1 cellular context compared by ENCODE assay signal in the genomic region with DNA sequence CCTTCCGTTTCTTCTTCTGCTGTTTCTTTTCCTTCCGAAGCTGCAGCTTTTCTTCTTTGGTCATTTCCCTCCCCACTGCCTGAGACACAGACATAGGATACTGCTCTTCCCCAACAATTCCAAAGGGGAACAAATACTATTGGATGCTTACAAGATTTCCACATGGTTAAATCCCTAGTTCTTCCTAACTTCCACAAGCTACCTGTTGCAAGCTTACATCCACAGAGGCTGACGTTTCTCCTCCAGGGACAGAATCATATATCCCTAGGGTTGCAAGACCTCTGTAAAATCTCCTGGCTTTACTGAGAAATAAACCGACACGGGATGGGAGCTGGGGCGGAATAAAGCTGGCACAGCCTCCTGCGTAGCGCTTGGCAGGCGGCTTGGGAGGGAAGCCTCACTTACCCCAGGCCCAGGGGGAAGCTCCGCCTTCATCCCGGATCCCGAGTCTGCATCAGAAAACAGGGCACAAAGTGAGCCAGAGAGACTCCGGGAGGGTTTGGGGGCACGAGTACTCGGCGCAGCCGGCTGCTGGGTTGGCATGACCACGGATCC.
TF ChIP-seq lines count a peak whose summit lies in the region.

No MANE protein-coding gene starts in this region.

TF ChIP-seq in HepG2, 621 proteins besides CTCF, POLR2A, EP300 and RAD21:
- peak; percentile 47 for TF ChIP-seq ZNF605 (CRISPR knock-in tag; IDR thresholded peaks at IDR 0.05)
- TF ChIP-seq NFE2L1 (CRISPR knock-in tag; IDR thresholded peaks at IDR 0.05; ENCODE audit: borderline replicate concordance) = peak; percentile 80; the same call in 1 of the 2 replicates
- TF ChIP-seq ZFAT (CRISPR knock-in tag; conservative IDR thresholded peaks at IDR 0.05) = 0 out of 2 replicates have a peak, but pooled peaks have one; percentile 4
- TF ChIP-seq ZSCAN12 (CRISPR knock-in tag; IDR thresholded peaks at IDR 0.05) = peak; percentile 59; the same call in 1 of the 2 replicates
- peak; percentile 56; the same call in 1 of the 2 replicates for TF ChIP-seq XBP1 (CRISPR knock-in tag; IDR thresholded peaks at IDR 0.05)
- TF ChIP-seq PTBP1 (IDR thresholded peaks at IDR 0.05; ENCODE audit: low read depth, low read length, poor library complexity, severe bottlenecking) = peak; percentile 80
- no peak for TF ChIP-seq CHD4 (IDR thresholded peaks at IDR 0.05; ENCODE audit: borderline replicate concordance, low read length)
- TF ChIP-seq, protein P1, sequence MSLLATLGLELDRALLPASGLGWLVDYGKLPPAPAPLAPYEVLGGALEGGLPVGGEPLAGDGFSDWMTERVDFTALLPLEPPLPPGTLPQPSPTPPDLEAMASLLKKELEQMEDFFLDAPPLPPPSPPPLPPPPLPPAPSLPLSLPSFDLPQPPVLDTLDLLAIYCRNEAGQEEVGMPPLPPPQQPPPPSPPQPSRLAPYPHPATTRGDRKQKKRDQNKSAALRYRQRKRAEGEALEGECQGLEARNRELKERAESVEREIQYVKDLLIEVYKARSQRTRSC (CRISPR knock-in tag; IDR thresholded peaks at IDR 0.05; ENCODE audit: low read depth) = peak; percentile 31; the same call in 1 of the 2 replicates
- peak; percentile 12; the same call in 1 of the 2 replicates for TF ChIP-seq ZFP36L1 (CRISPR knock-in tag; IDR thresholded peaks at IDR 0.05)
- 0 out of 2 replicates have a peak, but pooled peaks have one; percentile 31 for TF ChIP-seq CENPBD1 (CRISPR knock-in tag; IDR thresholded peaks at IDR 0.05; ENCODE audit: borderline replicate concordance, low read depth)
- TF ChIP-seq SRY (CRISPR knock-in tag; IDR thresholded peaks at IDR 0.05) = no peak
- TF ChIP-seq ISX (CRISPR knock-in tag; conservative IDR thresholded peaks at IDR 0.05) = no peak
- TF ChIP-seq HOXA9 (CRISPR knock-in tag; IDR thresholded peaks at IDR 0.05; ENCODE audit: borderline replicate concordance) = 0 out of 2 replicates have a peak, but pooled peaks have one; percentile 48
- TF ChIP-seq ZBTB42 (CRISPR knock-in tag; IDR thresholded peaks at IDR 0.05) = 0 out of 2 replicates have a peak, but pooled peaks have one; percentile 47
- TF ChIP-seq ETV5 (CRISPR knock-in tag; IDR thresholded peaks at IDR 0.05; ENCODE audit: borderline replicate concordance) = no peak
- TF ChIP-seq ZNF878 (CRISPR knock-in tag; IDR thresholded peaks at IDR 0.05) = peak; percentile 17; the same call in 1 of the 2 replicates
- TF ChIP-seq, protein P2, sequence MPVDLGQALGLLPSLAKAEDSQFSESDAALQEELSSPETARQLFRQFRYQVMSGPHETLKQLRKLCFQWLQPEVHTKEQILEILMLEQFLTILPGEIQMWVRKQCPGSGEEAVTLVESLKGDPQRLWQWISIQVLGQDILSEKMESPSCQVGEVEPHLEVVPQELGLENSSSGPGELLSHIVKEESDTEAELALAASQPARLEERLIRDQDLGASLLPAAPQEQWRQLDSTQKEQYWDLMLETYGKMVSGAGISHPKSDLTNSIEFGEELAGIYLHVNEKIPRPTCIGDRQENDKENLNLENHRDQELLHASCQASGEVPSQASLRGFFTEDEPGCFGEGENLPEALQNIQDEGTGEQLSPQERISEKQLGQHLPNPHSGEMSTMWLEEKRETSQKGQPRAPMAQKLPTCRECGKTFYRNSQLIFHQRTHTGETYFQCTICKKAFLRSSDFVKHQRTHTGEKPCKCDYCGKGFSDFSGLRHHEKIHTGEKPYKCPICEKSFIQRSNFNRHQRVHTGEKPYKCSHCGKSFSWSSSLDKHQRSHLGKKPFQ (CRISPR knock-in tag; IDR thresholded peaks at IDR 0.05; ENCODE audit: insufficient replicate concordance) = peak; percentile 86
- 0 out of 2 replicates have a peak, but pooled peaks have one; percentile 18 for TF ChIP-seq ZNF546 (CRISPR knock-in tag; conservative IDR thresholded peaks at IDR 0.05)
- TF ChIP-seq ZBTB2 (CRISPR knock-in tag; IDR thresholded peaks at IDR 0.05; ENCODE audit: low read depth) = peak; percentile 7; the same call in 1 of the 2 replicates
- peak; percentile 56 for TF ChIP-seq MTF1 (CRISPR knock-in tag; IDR thresholded peaks at IDR 0.05)
